8 cellular contexts compared by ENCODE assay signal in the genomic region with DNA sequence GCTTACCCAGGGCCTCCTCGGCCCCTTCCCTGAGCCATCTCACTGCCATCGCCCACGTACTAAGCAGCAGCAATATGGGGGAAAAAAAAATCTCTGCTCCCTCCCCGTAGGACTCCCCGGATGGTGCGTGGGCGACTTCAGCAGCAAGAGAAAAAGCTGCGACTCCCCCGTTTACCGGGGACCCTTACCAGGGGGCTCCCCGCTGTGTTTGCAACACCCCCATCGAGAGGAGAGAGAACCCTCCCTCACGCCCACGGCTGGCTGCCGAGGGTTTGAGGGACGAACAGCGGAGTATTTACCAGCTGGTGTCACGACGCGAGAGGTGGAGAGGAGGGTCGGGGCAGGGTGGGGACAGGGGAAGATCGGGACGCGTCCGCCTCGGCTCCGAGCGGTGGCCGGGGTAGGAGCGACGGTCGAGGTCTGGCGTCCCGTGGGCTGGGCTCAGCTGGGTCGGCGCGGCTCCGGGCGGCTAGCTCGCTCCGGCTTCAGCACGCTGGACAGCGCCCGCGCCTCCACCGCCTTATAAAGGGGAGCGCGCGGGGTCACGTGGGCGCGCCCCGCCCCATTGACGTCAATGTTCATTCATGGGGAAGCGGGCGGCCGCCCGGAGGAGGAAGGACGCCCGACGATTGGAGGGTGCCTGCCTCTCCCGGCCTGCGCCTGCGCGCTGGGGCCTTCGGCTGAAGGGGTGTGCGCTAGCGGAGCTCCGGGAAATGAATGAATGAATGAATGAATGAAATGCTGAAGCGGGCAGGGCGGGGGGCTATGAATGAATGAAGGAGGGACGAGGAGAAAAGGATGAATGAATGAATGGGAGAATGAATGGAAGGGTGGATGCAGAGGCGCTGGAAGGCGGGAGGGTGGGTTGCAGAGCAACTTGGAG. TPM values are rescaled to one million over a fixed set of nuclear protein-coding genes. Genes with fewer than 3 reads are reported as not detected.
A peak's percentile ranks its signal among the peaks of the same experiment; 100 is the strongest.
DNase-seq lines count a peak whose midpoint lies in the region; ATAC-seq and TF ChIP-seq lines count a peak whose summit lies in the region.

A gene (minus strand): TSS at position 495 of the 883 bp plus-strand sequence. CDS start 726 bp downstream, outside the sequence.

- no peak for TF ChIP-seq POLR2A in vagina (IDR thresholded peaks at IDR 0.05)

- peak within 1 kb of the TSS; percentile 88 for H3K4me3 Mint-ChIP-seq in T-helper 2 cell treated with Interferon-gamma antibody and Interleukin-4, amounts not matched to agents 5 μg/mL and 100 μg/mL, for 36 hours

- ATAC-seq in HG02943 (IDR thresholded peaks at IDR 0.05; ENCODE audit: low read depth, unreplicated experiment) (peak; percentile 65), right cardiac atrium (peak; percentile 89 to 92)

- H3K27me3 ChIP-seq in right cardiac atrium (ENCODE audit: control insufficient read depth, insufficient read depth) (no peaks in the 10 kb centered on the region), vagina (peaks cover 8% of the 10 kb centered on the region)

- peak within 1 kb of the TSS; percentile 73 for H3K27ac Mint-ChIP-seq in T-helper 2 cell treated with Interferon-gamma antibody and Interleukin-4, amounts not matched to agents 5 μg/mL and 100 μg/mL, for 36 hours

- no peak for TF ChIP-seq CTCF in GM12864 (IDR thresholded peaks at IDR 0.05; ENCODE audit: low read depth, low read length, missing control alignments)
- no peak for TF ChIP-seq CTCF in vagina (IDR thresholded peaks at IDR 0.05)

- H3K27ac ChIP-seq in right cardiac atrium (ENCODE audit: low read length), result no peak within 1 kb of the TSS
- no peak within 1 kb of the TSS for H3K27ac ChIP-seq in vagina

- peaks cover 61% of the 10 kb centered on the region for H3K27me3 Mint-ChIP-seq in T-helper 2 cell treated with Interferon-gamma antibody and Interleukin-4, amounts not matched to agents 5 μg/mL and 100 μg/mL, for 36 hours (ENCODE audit: low read depth)

- H3K36me3 Mint-ChIP-seq in T-helper 2 cell treated with Interferon-gamma antibody and Interleukin-4, amounts not matched to agents 5 μg/mL and 100 μg/mL, for 36 hours (ENCODE audit: low read depth), result no peaks in the 10 kb centered on the region

- DNase-seq in GM12864 (ENCODE audit: low read depth) (peak; percentile 55), NCI-H1930 (lab: John Stamatoyannopoulos, UW) (peak; percentile 96 to 97), amygdala (lab: John Stamatoyannopoulos, UW) (peak; percentile 27 to 93 (median 76)), right cardiac atrium (peak; percentile 96 to 98 (median 97)), retina (peak; percentile 96), vagina (ENCODE audit: extremely low spot score in 2 of 2) (no peak)
- DNase-seq in T-helper 2 cell treated with Interferon-gamma antibody and Interleukin-4, amounts not matched to agents 5 μg/mL and 100 μg/mL, for 36 hours (ENCODE audit: low spot score), result peak; percentile 93

- intact Hi-C loops in right cardiac atrium (cut with DNase I), result loop anchor here in 1 of 4 donors (10.0 kb wide), 1 partner anchor 271 kb away; a partner anchor contains a TSS
- intact Hi-C loops in vagina (cut with DNase I), result no loop called here

- no peak within 1 kb of the TSS; the same call in 1 of the 2 replicates for H3K4me3 ChIP-seq in GM12864 (ENCODE audit: low read depth, low read length)
- peak within 1 kb of the TSS; percentile 12 for H3K4me3 ChIP-seq in right cardiac atrium (ENCODE audit: low read length)
- H3K4me3 ChIP-seq in vagina, result peak within 1 kb of the TSS in 1 of 2 donors; percentile 7

- 2% methylated on average over 74 of the region's 74 CpGs for WGBS in right cardiac atrium

- H3K36me3 ChIP-seq in vagina, result peaks cover 0 to 5% of the 10 kb centered on the region in 2 donors

- peaks cover 6% of the 10 kb centered on the region for H3K4me1 ChIP-seq in right cardiac atrium (ENCODE audit: control insufficient read depth, insufficient read depth, low read length)
- H3K4me1 ChIP-seq in vagina, result peaks cover 47% of the 10 kb centered on the region

- peaks cover 33% of the 10 kb centered on the region for H3K4me1 Mint-ChIP-seq in T-helper 2 cell treated with Interferon-gamma antibody and Interleukin-4, amounts not matched to agents 5 μg/mL and 100 μg/mL, for 36 hours (ENCODE audit: low read depth)

- H3K9me3 ChIP-seq in right cardiac atrium (ENCODE audit: control insufficient read depth, low read length), result no peaks in the 10 kb centered on the region
- no peaks in the 10 kb centered on the region for H3K9me3 ChIP-seq in vagina

- H3K9me3 Mint-ChIP-seq in T-helper 2 cell treated with Interferon-gamma antibody and Interleukin-4, amounts not matched to agents 5 μg/mL and 100 μg/mL, for 36 hours, result no peaks in the 10 kb centered on the region

RNA-seq across cellular contexts. Expression of the gene that starts here (rescaled TPM):
- total RNA-seq in right cardiac atrium (not detected), vagina (1.2 TPM)
- polyA plus RNA-seq in right cardiac atrium, result 0.07 TPM

Comparison
In these comparisons a context has a peak if more than half of its experiments do, and no peak if none do; other contexts are left out.
1. Peak in DNase-seq, ATAC-seq and H3K4me3 ChIP-seq in right cardiac atrium; RNA of the gene not detected or under 1 TPM.
2. DNase-seq: peak in GM12864 (single experiment), NCI-H1930 (2 of 2), T-helper 2 cell treated with Interferon-gamma antibody and Interleukin-4, amounts not matched to agents 5 μg/mL and 100 μg/mL, for 36 hours (single experiment), amygdala (56 of 56) and retina (single experiment); none in vagina (0 of 2).